8 cellular contexts compared by ENCODE assay signal in the genomic region with DNA sequence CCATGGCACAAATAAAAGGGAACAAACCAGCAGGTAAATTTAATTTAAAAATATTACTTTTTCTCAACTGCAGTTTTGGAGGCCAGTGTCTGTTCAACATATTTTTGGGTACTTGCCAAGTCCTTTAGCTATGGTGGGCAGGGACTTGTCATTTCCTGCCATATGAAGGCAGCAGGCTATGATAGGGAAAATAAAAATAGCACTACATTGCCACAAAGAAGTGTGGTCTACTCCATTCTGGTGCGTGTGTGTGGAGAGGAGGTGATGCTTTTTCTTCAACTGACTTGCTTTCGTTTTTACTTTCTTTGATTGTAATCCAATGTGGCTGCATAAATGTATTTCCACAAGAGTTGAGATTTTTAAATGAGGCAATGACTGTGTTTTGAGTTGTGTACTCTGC. TPM values are rescaled to one million over a fixed set of nuclear protein-coding genes. Genes with fewer than 3 reads are reported as not detected.
A peak's percentile ranks its signal among the peaks of the same experiment; 100 is the strongest.
DNase-seq lines count a peak whose midpoint lies in the region; ATAC-seq, FAIRE-seq and TF ChIP-seq lines count a peak whose summit lies in the region.
"Had no signal": no experiment of that assay in that cellular context is flagged by ENCODE, and none has a peak within 500 bp of the region (broad histone marks: within the 10 kb centered on the region; RNA-seq: fewer than 3 reads in every experiment).

No MANE protein-coding gene starts in this region.

- H3K4me1 ChIP-seq in Peyer's patch = no peaks in the 10 kb centered on the region

- peak in 2 of 3 donors; percentile 22 to 50 for DNase-seq in Peyer's patch
- DNase-seq in middle frontal gyrus (ENCODE audit: extremely low spot score, low spot score) = no peak
- no peak for DNase-seq in HCEC 1CT
- DNase-seq in frontal cortex (ENCODE audit: low spot score in 2 of 2) = no peak

- no peak for TF ChIP-seq CTCF in Peyer's patch (IDR thresholded peaks at IDR 0.05)

- H3K36me3 ChIP-seq in Peyer's patch = no peaks in the 10 kb centered on the region

- no peak for FAIRE-seq in frontal cortex (lab: Jason Lieb, UNC)

- ATAC-seq in GM18909 (IDR thresholded peaks at IDR 0.05; ENCODE audit: poor library complexity, unreplicated experiment) (peak; percentile 92), HG02623 (IDR thresholded peaks at IDR 0.05; ENCODE audit: unreplicated experiment) (peak; percentile 81), esophagus mucosa (peak; percentile 18)

- no peak for TF ChIP-seq POLR2A in Peyer's patch (IDR thresholded peaks at IDR 0.05)

- no peak overlapping the region for H3K4me3 ChIP-seq in Peyer's patch

- no peaks in the 10 kb centered on the region for H3K9me3 ChIP-seq in Peyer's patch

- no peaks in the 10 kb centered on the region for H3K27me3 ChIP-seq in Peyer's patch

- peak overlapping the region; percentile 17 to 57 (median 22) for H3K27ac ChIP-seq in Peyer's patch

RNA-seq across cellular contexts. Expression of a gene that starts 17.2 kb away (rescaled TPM):
- total RNA-seq in Peyer's patch = 10 to 100 TPM in 1 of 4 donors, 1 to 10 TPM in 3; 4.9 to 23.1 (median 6.6) TPM
- total RNA-seq in esophagus mucosa = 0.12 TPM
- not detected for total RNA-seq in frontal cortex
- total RNA-seq: RPMI7951 had no signal

Comparison
In these comparisons a context has a peak if more than half of its experiments do, and no peak if none do; other contexts are left out.
1. ATAC-seq: peak in every context shown above with its lines; median percentile 92 in GM18909; 81 in HG02623; 18 in esophagus mucosa.
2. DNase-seq: peak in Peyer's patch (2 of 3); none in middle frontal gyrus (single experiment), HCEC 1CT (single experiment) and frontal cortex (0 of 2).